18 cellular contexts compared by ENCODE assay signal in genomic region chr15:94239474-94239873, GRCh38. TPM values are rescaled to one million over a fixed set of nuclear protein-coding genes. Genes with fewer than 3 reads are reported as not detected.
DNase-seq lines count a peak whose midpoint lies in the region; ATAC-seq and TF ChIP-seq lines count a peak whose summit lies in the region.
"Had no signal": no experiment of that assay in that cellular context is flagged by ENCODE, and none has a peak within 500 bp of the region (broad histone marks: within the 10 kb centered on the region; RNA-seq: fewer than 3 reads in every experiment).

No MANE protein-coding gene starts in this region.

- H3K27ac ChIP-seq in C4-2B (peak overlapping the region; percentile 74; the same call in 1 of the 2 replicates), substantia nigra (ENCODE audit: low read depth, low read length, poor library complexity, severe bottlenecking) (no peak overlapping the region)
- H3K27ac ChIP-seq: adrenal gland, esophagus muscularis mucosa, left ventricle myocardium inferior, vagina had no signal

- peak overlapping the region in 1 of 2 donors; percentile 32 for H3K4me3 Mint-ChIP-seq in effector memory CD8-positive, alpha-beta T cell
- H3K4me3 Mint-ChIP-seq: activated T-cell treated with anti-CD3 and anti-CD28 coated beads, Interleukin-2, amount 50 U/mL, for 4 hours had no signal

- no peak for TF ChIP-seq CTCF in C4-2B (conservative IDR thresholded peaks at IDR 0.05)

- peaks cover 50 to 67% of the 10 kb centered on the region in 2 donors for H3K4me1 Mint-ChIP-seq in effector memory CD8-positive, alpha-beta T cell (ENCODE audit: low read depth in 2 of 2)

- peak overlapping the region; percentile 74 to 86 for H3K27ac Mint-ChIP-seq in effector memory CD8-positive, alpha-beta T cell

- H3K9me3 Mint-ChIP-seq in effector memory CD8-positive, alpha-beta T cell: no peaks in the 10 kb centered on the region
- H3K9me3 Mint-ChIP-seq: activated T-cell treated with anti-CD3 and anti-CD28 coated beads, Interleukin-2, amount 50 U/mL, for 4 hours; naive thymus-derived CD8-positive, alpha-beta T cell had no signal

- no peaks in the 10 kb centered on the region for H3K27me3 Mint-ChIP-seq in effector memory CD8-positive, alpha-beta T cell
- H3K27me3 Mint-ChIP-seq: naive thymus-derived CD8-positive, alpha-beta T cell had no signal

- peak; percentile 52 for DNase-seq in NCI-H226
- no peak for DNase-seq in effector memory CD8-positive, alpha-beta T cell
- DNase-seq in mucosa of gallbladder (ENCODE audit: low spot score): peak; percentile 50
- DNase-seq in NCI-H1436 (lab: John Stamatoyannopoulos, UW): no peak
- no peak for DNase-seq in substantia nigra (lab: John Stamatoyannopoulos, UW)
- DNase-seq: activated T-cell treated with anti-CD3 and anti-CD28 coated beads, Interleukin-2, amount 50 U/mL, for 4 hours; adrenal gland; GOT3; left ventricle myocardium inferior; naive thymus-derived CD8-positive, alpha-beta T cell; NCI-H1694 treated with DMSO at 0.1 percent for 48 hours; right cardiac atrium; stimulated activated CD4-positive, alpha-beta T cell treated with anti-CD3 and anti-CD28 coated beads, Interleukin-4, amount 100 ng/mL, for 1 hour had no signal

- no peak for ATAC-seq in effector memory CD8-positive, alpha-beta T cell (replicated peaks)
- no peak for ATAC-seq in GM19023 (IDR thresholded peaks at IDR 0.05; ENCODE audit: unreplicated experiment)
- no peak for ATAC-seq in GM21786 (IDR thresholded peaks at IDR 0.05; ENCODE audit: unreplicated experiment)
- ATAC-seq: activated T-cell treated with anti-CD3 and anti-CD28 coated beads, Interleukin-2, amount 50 U/mL, for 4 hours; naive thymus-derived CD8-positive, alpha-beta T cell; right cardiac atrium had no signal

- H3K36me3 Mint-ChIP-seq in effector memory CD8-positive, alpha-beta T cell (ENCODE audit: insufficient read depth): no peaks in the 10 kb centered on the region
- H3K36me3 Mint-ChIP-seq: naive thymus-derived CD8-positive, alpha-beta T cell had no signal

RNA-seq across cellular contexts. Expression of gene MCTP2, which starts 8.1 kb away (rescaled TPM):
- 31.7 TPM for total RNA-seq in mucosa of gallbladder

Comparison
In these comparisons a context has a peak if more than half of its experiments do, and no peak if none do; other contexts are left out.
1. DNase-seq: peak in NCI-H226 (single experiment) and mucosa of gallbladder (single experiment); none in effector memory CD8-positive, alpha-beta T cell (0 of 3), NCI-H1436 (single experiment) and substantia nigra (0 of 49).